ENCODE assay signal across 9 cellular contexts in the genomic region with DNA sequence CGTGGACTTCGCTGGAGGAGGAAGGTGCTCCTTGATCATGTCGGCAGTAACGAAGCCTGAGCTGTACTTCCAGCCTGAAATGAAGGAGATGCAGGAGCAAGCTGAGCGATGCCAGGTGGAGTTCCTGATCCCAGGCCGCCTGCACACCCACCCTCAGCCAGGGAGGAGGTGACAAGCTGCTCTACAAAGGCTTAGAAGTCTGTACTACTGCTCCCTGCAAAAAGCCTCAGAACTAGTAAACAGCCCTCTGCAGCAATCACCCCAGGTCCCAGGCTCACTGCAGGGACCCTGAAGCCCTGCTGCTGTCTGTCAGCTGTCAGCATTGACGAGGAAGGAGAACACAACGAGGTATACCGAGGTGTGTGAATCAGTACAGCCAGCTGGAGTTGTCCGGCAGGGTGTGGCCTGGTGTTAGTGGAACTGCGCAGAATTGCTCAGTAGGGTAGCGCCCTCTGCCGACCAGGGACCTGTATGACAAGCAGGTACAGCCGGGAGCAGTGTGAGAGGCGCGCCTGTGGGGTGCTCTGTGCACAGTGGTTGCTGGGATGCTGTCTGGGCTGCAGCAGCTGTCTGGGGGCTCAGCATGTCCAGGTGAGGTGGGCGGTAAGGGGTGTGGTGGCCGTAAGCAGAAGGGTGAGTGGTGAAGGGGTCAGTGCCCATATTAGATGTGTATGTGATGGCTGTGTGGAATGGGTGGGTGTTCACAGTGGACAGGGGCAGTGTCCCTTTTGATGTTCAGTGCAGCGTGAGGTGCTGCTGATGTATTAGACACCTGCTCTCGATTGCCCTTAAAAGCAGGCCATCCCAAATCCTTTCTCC. TPM values are rescaled to one million over a fixed set of nuclear protein-coding genes. Genes with fewer than 3 reads are reported as not detected.
DNase-seq lines count a peak whose midpoint lies in the region; ATAC-seq and TF ChIP-seq lines count a peak whose summit lies in the region.
"Had no signal": no experiment of that assay in that cellular context is flagged by ENCODE, and none has a peak within 500 bp of the region (broad histone marks: within the 10 kb centered on the region; RNA-seq: fewer than 3 reads in every experiment).

No MANE protein-coding gene starts in this region.

- TF ChIP-seq CTCF in fibroblast of villous mesenchyme (IDR thresholded peaks at IDR 0.05; ENCODE audit: insufficient read depth, low read depth, low read length) (peak; percentile 88), osteocyte (IDR thresholded peaks at IDR 0.05) (peak; percentile 84), transverse colon (IDR thresholded peaks at IDR 0.05) (peak; percentile 81 to 93 (median 86))

- H3K36me3 Mint-ChIP-seq in osteocyte (ENCODE audit: unreplicated experiment): peaks cover 18% of the 10 kb centered on the region

- H3K4me1 Mint-ChIP-seq in osteocyte (ENCODE audit: unreplicated experiment): peaks cover 38% of the 10 kb centered on the region

- H3K4me3 Mint-ChIP-seq in osteocyte (ENCODE audit: unreplicated experiment): no peak overlapping the region

- WGBS in transverse colon (ENCODE audit: low coverage in 1 of 2), 2 donors: 49% methylated on average over 20 of the region's 20 CpGs; no CpG with 5 or more reads in 1 of the 2 donors

- H3K27ac Mint-ChIP-seq in osteocyte (ENCODE audit: unreplicated experiment): no peak overlapping the region

- H3K27ac ChIP-seq in transverse colon: peak overlapping the region in 1 of 4 donors; percentile 13
- H3K27ac ChIP-seq: epithelial cell of prostate had no signal

- no peak for TF ChIP-seq POLR2A in transverse colon (IDR thresholded peaks at IDR 0.05)

- H3K9me3 ChIP-seq in transverse colon: no peaks in the 10 kb centered on the region

- intact Hi-C loops in transverse colon (cut with DNase I; ENCODE audit: low total_unique reads): no loop called here

- in situ Hi-C loops in transverse colon (cut with MboI; ENCODE audit: low pct_ligation_motif_present in 1 of 4, low pct_unique_long_range_greater_than_20kb in 1 of 4, low sequenced_read_pairs in 3 of 4): loop anchor here in 3 of 4 donors (5.0 to 25.0 kb wide), 2 partner anchors 93 to 103 kb away; no protein-coding TSS in a partner anchor

- no peaks in the 10 kb centered on the region for H3K9me3 Mint-ChIP-seq in osteocyte (ENCODE audit: unreplicated experiment)

- no peaks in the 10 kb centered on the region for H3K36me3 ChIP-seq in transverse colon

- ATAC-seq in GM21367 (IDR thresholded peaks at IDR 0.05; ENCODE audit: unreplicated experiment): peak; percentile 97
- ATAC-seq in HG03575 (IDR thresholded peaks at IDR 0.05; ENCODE audit: extremely low read depth, insufficient number of reproducible peaks, low FRiP score, unreplicated experiment): peak; percentile 93

- H3K27me3 Mint-ChIP-seq in osteocyte (ENCODE audit: unreplicated experiment): no peaks in the 10 kb centered on the region

- DNase-seq in DMS79 treated with DMSO at 0.1 percent for 48 hours (lab: John Stamatoyannopoulos, UW) (peak; percentile 78), activated T-helper 1 cell treated with Interleukin-2 at 50 U/mL for 16 hours (ENCODE audit: low read depth) (peak; percentile 35), fibroblast of villous mesenchyme (ENCODE audit: low read depth) (peak; percentile 73), osteocyte (ENCODE audit: extremely low spot score, unreplicated experiment) (no peak), transverse colon (peak; percentile 89)

- peaks cover 0 to 3% (median 0%) of the 10 kb centered on the region in 4 donors for H3K4me1 ChIP-seq in transverse colon

- H3K4me3 ChIP-seq in fibroblast of villous mesenchyme (ENCODE audit: low read depth, low read length) (no peak overlapping the region), transverse colon (no peak overlapping the region)

- no peaks in the 10 kb centered on the region for H3K27me3 ChIP-seq in transverse colon

- TF ChIP-seq EP300 in transverse colon (IDR thresholded peaks at IDR 0.05; ENCODE audit: low read depth): no peak

TF ChIP-seq in PFSK-1, 5 proteins besides CTCF, POLR2A, EP300 and RAD21:
- TF ChIP-seq FOXP2 (optimal IDR thresholded peaks at IDR 0.05; ENCODE audit: borderline replicate concordance, extremely low read depth, extremely low read length, insufficient read depth): peak; percentile 62
- TF ChIP-seq, protein P1, sequence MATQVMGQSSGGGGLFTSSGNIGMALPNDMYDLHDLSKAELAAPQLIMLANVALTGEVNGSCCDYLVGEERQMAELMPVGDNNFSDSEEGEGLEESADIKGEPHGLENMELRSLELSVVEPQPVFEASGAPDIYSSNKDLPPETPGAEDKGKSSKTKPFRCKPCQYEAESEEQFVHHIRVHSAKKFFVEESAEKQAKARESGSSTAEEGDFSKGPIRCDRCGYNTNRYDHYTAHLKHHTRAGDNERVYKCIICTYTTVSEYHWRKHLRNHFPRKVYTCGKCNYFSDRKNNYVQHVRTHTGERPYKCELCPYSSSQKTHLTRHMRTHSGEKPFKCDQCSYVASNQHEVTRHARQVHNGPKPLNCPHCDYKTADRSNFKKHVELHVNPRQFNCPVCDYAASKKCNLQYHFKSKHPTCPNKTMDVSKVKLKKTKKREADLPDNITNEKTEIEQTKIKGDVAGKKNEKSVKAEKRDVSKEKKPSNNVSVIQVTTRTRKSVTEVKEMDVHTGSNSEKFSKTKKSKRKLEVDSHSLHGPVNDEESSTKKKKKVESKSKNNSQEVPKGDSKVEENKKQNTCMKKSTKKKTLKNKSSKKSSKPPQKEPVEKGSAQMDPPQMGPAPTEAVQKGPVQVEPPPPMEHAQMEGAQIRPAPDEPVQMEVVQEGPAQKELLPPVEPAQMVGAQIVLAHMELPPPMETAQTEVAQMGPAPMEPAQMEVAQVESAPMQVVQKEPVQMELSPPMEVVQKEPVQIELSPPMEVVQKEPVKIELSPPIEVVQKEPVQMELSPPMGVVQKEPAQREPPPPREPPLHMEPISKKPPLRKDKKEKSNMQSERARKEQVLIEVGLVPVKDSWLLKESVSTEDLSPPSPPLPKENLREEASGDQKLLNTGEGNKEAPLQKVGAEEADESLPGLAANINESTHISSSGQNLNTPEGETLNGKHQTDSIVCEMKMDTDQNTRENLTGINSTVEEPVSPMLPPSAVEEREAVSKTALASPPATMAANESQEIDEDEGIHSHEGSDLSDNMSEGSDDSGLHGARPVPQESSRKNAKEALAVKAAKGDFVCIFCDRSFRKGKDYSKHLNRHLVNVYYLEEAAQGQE (IDR thresholded peaks at IDR 0.05; ENCODE audit: insufficient read depth in 1 of 2, low read depth in 2 of 2, low read length in 2 of 2): no peak
TF ChIP-seq in PFSK-1: peak in this region for 1.

RNA-seq across cellular contexts. Expression of a gene that starts 7.6 kb away (rescaled TPM):
- polyA plus RNA-seq in PFSK-1 (2012; ENCODE audit: insufficient read length, low read depth): 0.20 TPM
- total RNA-seq in fibroblast of villous mesenchyme (32.0 and 39.9 TPM in 2 replicates), osteocyte (5.7 and 7.9 TPM in 2 replicates), transverse colon (10 to 100 TPM in 1 of 4 donors, 1 to 10 TPM in 2, not detected in 1; 2.7 to 21.3 (median 4.2) TPM)

RNA-seq across cellular contexts. Expression of a gene that starts 40.6 kb away (rescaled TPM):
- not detected for polyA plus RNA-seq in PFSK-1 (2012; ENCODE audit: insufficient read length, low read depth)
- total RNA-seq in fibroblast of villous mesenchyme (under 0.01 and 0.64 TPM in 2 replicates), osteocyte (not detected in 2 replicates), transverse colon (not detected)
